17 cellular contexts compared by ENCODE assay signal in the genomic region with DNA sequence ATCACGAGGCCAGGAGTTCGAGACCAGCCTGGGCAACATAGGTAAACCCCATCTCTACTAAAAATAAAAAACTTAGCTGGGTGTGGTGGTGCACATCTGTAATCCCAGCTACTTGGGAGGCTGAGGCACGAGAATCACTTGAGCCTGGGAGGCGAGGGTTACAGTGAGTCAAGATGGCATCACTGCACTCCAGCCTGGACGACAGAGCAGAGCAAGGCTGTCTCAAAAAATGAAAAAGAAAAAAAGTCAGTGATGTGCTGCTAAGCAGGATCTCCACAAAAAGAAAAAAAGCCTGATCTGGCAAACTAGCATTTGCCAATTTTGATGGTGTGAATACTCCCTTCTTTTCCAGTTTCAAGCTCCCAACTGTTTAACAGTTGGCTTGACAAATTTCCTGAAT. TPM values are rescaled to one million over a fixed set of nuclear protein-coding genes. Genes with fewer than 3 reads are reported as not detected.
DNase-seq lines count a peak whose midpoint lies in the region; ATAC-seq and TF ChIP-seq lines count a peak whose summit lies in the region.
"Had no signal": no experiment of that assay in that cellular context is flagged by ENCODE, and none has a peak within 500 bp of the region (broad histone marks: within the 10 kb centered on the region; RNA-seq: fewer than 3 reads in every experiment).

No MANE protein-coding gene starts in this region.

- no TSS peak for BruUV-seq in Panc1 (replicated peaks; lab: Mats Ljungman, UMichigan)

- H3K27me3 Mint-ChIP-seq in activated CD4-positive, alpha-beta T cell treated with anti-CD3 and anti-CD28 coated beads, Interleukin-2, amount 10 ng/mL, durations not matched to agents 24 days and 14 days, result no peaks in the 10 kb centered on the region

- peaks cover 3% of the 10 kb centered on the region for H3K36me3 Mint-ChIP-seq in activated CD4-positive, alpha-beta T cell treated with anti-CD3 and anti-CD28 coated beads, Interleukin-2, amount 10 ng/mL, durations not matched to agents 24 days and 14 days (ENCODE audit: low read depth)
- H3K36me3 Mint-ChIP-seq: stimulated activated memory B cell treated with anti-CD40 and anti-IgM and Interleukin-4, amounts not matched to agents 10 μg/mL and 1 μg/mL and 100 μg/mL, for 72 hours had no signal

- ATAC-seq in Panc1 (no peak), GM21526 (IDR thresholded peaks at IDR 0.05; ENCODE audit: low FRiP score, unreplicated experiment) (no peak)
- ATAC-seq: mucosa of descending colon had no signal

- intact Hi-C loops in activated CD4-positive, alpha-beta T cell treated with anti-CD3 and anti-CD28 coated beads, Interleukin-2, amount 10 ng/mL, durations not matched to agents 24 days and 14 days (cut with micrococcal nuclease), result loop anchor here (2.0 to 5.0 kb wide), 4 partner anchors 37 to 471 kb away; a partner anchor contains a TSS
- intact Hi-C loops in Panc1 (cut with micrococcal nuclease; ENCODE audit: unreplicated experiment), result no loop called here
- intact Hi-C loops in spleen (cut with DNase I; ENCODE audit: low total_unique reads), result no loop called here
- intact Hi-C loops in sigmoid colon (cut with DNase I), result no loop called here

- no peak overlapping the region for H3K4me3 Mint-ChIP-seq in activated CD4-positive, alpha-beta T cell treated with anti-CD3 and anti-CD28 coated beads, Interleukin-2, amount 10 ng/mL, durations not matched to agents 24 days and 14 days
- H3K4me3 Mint-ChIP-seq: dendritic cell treated with granulocyte-macrophage colony-stimulating factor and Interleukin-4, amounts not matched to agents 40 ng/mL and 50 ng/mL, for 4 days had no signal

- DNase-seq in activated CD4-positive, alpha-beta T cell treated with anti-CD3 and anti-CD28 coated beads, Interleukin-2, amount 10 ng/mL, durations not matched to agents 24 days and 14 days, result no peak
- DNase-seq in activated CD4-positive, alpha-beta T cell treated with anti-CD3 and anti-CD28 coated beads, Interleukin-2, amount 50 U/mL, for 1 hour, result no peak
- DNase-seq in Panc1 (ENCODE audit: low read depth, low spot score), result no peak
- no peak for DNase-seq in effector memory CD4-positive, alpha-beta T cell
- no peak for DNase-seq in spleen
- DNase-seq in sigmoid colon, result no peak
- DNase-seq in NCI-H2107 (lab: John Stamatoyannopoulos, UW), result no peak
- DNase-seq: activated CD4-positive, alpha-beta T cell treated with anti-CD3 and anti-CD28 coated beads, Interleukin-2, amount 50 U/mL, for 48 hours; activated effector memory CD4-positive, alpha-beta T cell treated with Interleukin-2 at 50 U/mL for 16 hours; H7; mucosa of descending colon; ovary; T1000 had no signal

- H3K36me3 ChIP-seq in Panc1 (ENCODE audit: control insufficient read depth, insufficient read depth, low read length) (no peaks in the 10 kb centered on the region), spleen (peaks cover 0 to 18% (median 5%) of the 10 kb centered on the region in 6 donors), sigmoid colon (peaks cover 0 to 5% (median 0%) of the 10 kb centered on the region in 4 donors)
- no peaks in the 10 kb centered on the region for H3K36me3 ChIP-seq in effector memory CD4-positive, alpha-beta T cell (ENCODE audit: control insufficient read depth, insufficient read depth, low read length)
- H3K36me3 ChIP-seq: ovary had no signal

- TF ChIP-seq EP300 in sigmoid colon (IDR thresholded peaks at IDR 0.05), result no peak

- H3K27me3 ChIP-seq in Panc1 (ENCODE audit: control insufficient read depth, insufficient read depth, low read length), result no peaks in the 10 kb centered on the region
- H3K27me3 ChIP-seq in effector memory CD4-positive, alpha-beta T cell (replicated peaks; ENCODE audit: control insufficient read depth, insufficient read depth, low read length, poor library complexity, severe bottlenecking), result no peaks in the 10 kb centered on the region
- H3K27me3 ChIP-seq in spleen (replicated peaks in 1 of 7), result no peaks in the 10 kb centered on the region
- no peaks in the 10 kb centered on the region for H3K27me3 ChIP-seq in sigmoid colon
- H3K27me3 ChIP-seq: esophagus muscularis mucosa, ovary had no signal

- H3K4me1 ChIP-seq in Panc1 (ENCODE audit: control insufficient read depth, insufficient read depth, low read length) (peaks cover 7% of the 10 kb centered on the region; the same call in 1 of the 2 replicates), spleen (peaks cover 12 to 63% (median 37%) of the 10 kb centered on the region in 6 donors), sigmoid colon (no peaks in the 10 kb centered on the region)
- H3K4me1 ChIP-seq in effector memory CD4-positive, alpha-beta T cell (ENCODE audit: control insufficient read depth, insufficient read depth, low read length, poor library complexity, severe bottlenecking), result peaks cover 7% of the 10 kb centered on the region

- peaks cover 29% of the 10 kb centered on the region for H3K4me1 Mint-ChIP-seq in activated CD4-positive, alpha-beta T cell treated with anti-CD3 and anti-CD28 coated beads, Interleukin-2, amount 10 ng/mL, durations not matched to agents 24 days and 14 days

- no peak for TF ChIP-seq CTCF in Panc1 (IDR thresholded peaks at IDR 0.05)
- no peak for TF ChIP-seq CTCF in spleen (IDR thresholded peaks at IDR 0.05 in 8 of 11, conservative IDR thresholded peaks at IDR 0.05 in 3 of 11)
- TF ChIP-seq CTCF in sigmoid colon (IDR thresholded peaks at IDR 0.05), result no peak

- CTCF ChIA-PET in Panc1 (lab: Charles Lee), result interaction anchor here (1.8 kb wide), 1 partner anchor 37 kb away, joined by 6 read pairs; no protein-coding TSS in a partner anchor

- in situ Hi-C loops in Panc1 (cut with HindIII; ENCODE audit: low pct_unique_long_range_greater_than_20kb, low sequenced_read_pairs), result no loop called here

- WGBS in spleen, 5 donors, result 82 to 91% (median 85%) methylated on average over 5 of the region's 5 CpGs
- 90 to 94% methylated on average over 5 of the region's 5 CpGs for WGBS in sigmoid colon, 2 donors

- peak overlapping the region; percentile 91 for H3K27ac Mint-ChIP-seq in activated CD4-positive, alpha-beta T cell treated with anti-CD3 and anti-CD28 coated beads, Interleukin-2, amount 10 ng/mL, durations not matched to agents 24 days and 14 days
- H3K27ac Mint-ChIP-seq: dendritic cell treated with granulocyte-macrophage colony-stimulating factor and Interleukin-4, amounts not matched to agents 40 ng/mL and 50 ng/mL, for 4 days had no signal

- no peaks in the 10 kb centered on the region for H3K9me3 ChIP-seq in Panc1 (ENCODE audit: control insufficient read depth, insufficient read depth, low read depth, low read length)
- no peaks in the 10 kb centered on the region for H3K9me3 ChIP-seq in effector memory CD4-positive, alpha-beta T cell (ENCODE audit: control insufficient read depth, low read length)
- H3K9me3 ChIP-seq in spleen, result no peaks in the 10 kb centered on the region
- no peaks in the 10 kb centered on the region for H3K9me3 ChIP-seq in sigmoid colon
- H3K9me3 ChIP-seq: esophagus muscularis mucosa, mucosa of descending colon, ovary had no signal

- no peaks in the 10 kb centered on the region for H3K9me3 Mint-ChIP-seq in activated CD4-positive, alpha-beta T cell treated with anti-CD3 and anti-CD28 coated beads, Interleukin-2, amount 10 ng/mL, durations not matched to agents 24 days and 14 days
- H3K9me3 Mint-ChIP-seq: dendritic cell treated with granulocyte-macrophage colony-stimulating factor and Interleukin-4, amounts not matched to agents 40 ng/mL and 50 ng/mL, for 4 days; stimulated activated memory B cell treated with anti-CD40 and anti-IgM and Interleukin-4, amounts not matched to agents 10 μg/mL and 1 μg/mL and 100 μg/mL, for 72 hours had no signal

- peak overlapping the region; percentile 25 for H3K27ac ChIP-seq in Panc1 (ENCODE audit: low read length)
- H3K27ac ChIP-seq in effector memory CD4-positive, alpha-beta T cell (ENCODE audit: insufficient read depth, low read length, poor library complexity, severe bottlenecking), result peak overlapping the region; percentile 29
- H3K27ac ChIP-seq in spleen, result peak overlapping the region in 7 of 8 donors; percentile 51 to 83 (median 79)
- no peak overlapping the region for H3K27ac ChIP-seq in sigmoid colon
- H3K27ac ChIP-seq: ovary had no signal

- no peak overlapping the region for H3K4me3 ChIP-seq in Panc1 (ENCODE audit: low read depth in 2 of 2, low read length in 2 of 2)
- no peak overlapping the region for H3K4me3 ChIP-seq in effector memory CD4-positive, alpha-beta T cell (ENCODE audit: insufficient read depth, low read depth, low read length, poor library complexity, severe bottlenecking)
- no peak overlapping the region for H3K4me3 ChIP-seq in spleen
- no peak overlapping the region for H3K4me3 ChIP-seq in sigmoid colon
- H3K4me3 ChIP-seq: esophagus muscularis mucosa, mucosa of descending colon, ovary had no signal

- POLR2A ChIA-PET in Panc1 (lab: Charles Lee), result no interaction called here

- TF ChIP-seq POLR2A in spleen (IDR thresholded peaks at IDR 0.05) (no peak), sigmoid colon (IDR thresholded peaks at IDR 0.05) (no peak)

RNA-seq across cellular contexts. Expression of a gene that starts 21.9 kb away (rescaled TPM):
- total RNA-seq in activated CD4-positive, alpha-beta T cell treated with anti-CD3 and anti-CD28 coated beads, Interleukin-2, amount 10 ng/mL, durations not matched to agents 24 days and 14 days, result 2.3 and 2.9 TPM in 2 replicates
- total RNA-seq in Panc1 (2021; ENCODE audit: unreplicated experiment) (26.0 TPM), spleen (100 to 1,000 TPM in 4 of 7 donors, 10 to 100 TPM in 3; 57.3 to 128 (median 111) TPM), sigmoid colon (10 to 100 TPM in 1 of 4 donors, 1 to 10 TPM in 3; 5.4 to 10.7 (median 9.4) TPM)
- 21.1 TPM for polyA plus RNA-seq in Panc1 (2012; ENCODE audit: insufficient read length)
- polyA plus RNA-seq in spleen (1 to 10 TPM; 4.7 to 9.0 (median 7.0) TPM), sigmoid colon (1 to 10 TPM in 2 of 3 donors, under 1 TPM in 1; 0.60 to 5.8 (median 1.4) TPM)

Comparison
In these comparisons a context has a peak if more than half of its experiments do, and no peak if none do; other contexts are left out.
1. H3K27ac ChIP-seq: peak in Panc1 (single experiment), effector memory CD4-positive, alpha-beta T cell (single experiment) and spleen (7 of 8); none in sigmoid colon (0 of 4).